15 cellular contexts compared by ENCODE assay signal in the genomic region with DNA sequence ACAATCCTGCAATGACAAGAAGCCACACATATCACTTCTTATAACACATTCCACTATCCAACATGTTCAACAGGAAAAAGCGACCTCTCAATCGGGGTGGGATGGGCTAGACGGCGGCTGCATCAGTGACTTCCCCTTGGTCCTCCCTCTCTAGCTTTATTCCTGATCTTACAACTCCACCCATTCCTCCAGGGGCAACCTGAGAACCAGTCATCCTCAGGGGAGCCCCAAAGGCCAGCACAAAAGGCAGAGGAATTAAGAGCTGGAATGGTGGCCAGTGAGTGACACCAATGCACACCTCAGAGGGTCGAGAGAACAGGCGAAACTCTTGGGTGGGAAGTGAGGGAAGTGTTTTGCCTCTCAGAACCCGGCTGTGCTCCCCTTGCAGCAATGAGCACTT. TPM values are rescaled to one million over a fixed set of nuclear protein-coding genes. Genes with fewer than 3 reads are reported as not detected.
DNase-seq lines count a peak whose midpoint lies in the region; ATAC-seq and TF ChIP-seq lines count a peak whose summit lies in the region.
"Had no signal": no experiment of that assay in that cellular context is flagged by ENCODE, and none has a peak within 500 bp of the region (broad histone marks: within the 10 kb centered on the region; RNA-seq: fewer than 3 reads in every experiment).

No MANE protein-coding gene starts in this region.

- peaks cover 21% of the 10 kb centered on the region for H3K9me1 ChIP-seq in IMR-90 (ENCODE audit: insufficient read depth, low read length)

- H3K36me3 Mint-ChIP-seq in Caco-2 (ENCODE audit: insufficient read depth, unreplicated experiment) (peaks cover 100% of the 10 kb centered on the region), nephron progenitor cell (ENCODE audit: low read depth) (peaks cover 85% of the 10 kb centered on the region)

- H3K9ac ChIP-seq in IMR-90 (ENCODE audit: low read depth, low read length), result no peak overlapping the region

- no peak overlapping the region for H3K18ac ChIP-seq in IMR-90 (ENCODE audit: low read depth, low read length)

- H2BK120ac ChIP-seq in IMR-90 (ENCODE audit: low read depth, low read length), result no peak overlapping the region; the same call in 1 of the 2 replicates

- peak overlapping the region; percentile 3 for H2BK5ac ChIP-seq in IMR-90 (ENCODE audit: low read depth, low read length, poor library complexity, severe bottlenecking)

- ATAC-seq in IMR-90 (ENCODE audit: low read depth) (peak; percentile 3), right cardiac atrium (no peak), GM18511 (IDR thresholded peaks at IDR 0.05; ENCODE audit: unreplicated experiment) (no peak)

- 0 out of 2 replicates have a peak overlapping the region, but pooled peaks have one; percentile 10 for H3K14ac ChIP-seq in IMR-90 (replicated peaks; ENCODE audit: low read depth, low read length)

- TF ChIP-seq POLR2A in IMR-90 (IDR thresholded peaks at IDR 0.05; ENCODE audit: low read depth, low read length), result no peak
- no peak for TF ChIP-seq POLR2A in adrenal gland (IDR thresholded peaks at IDR 0.05)

- peak overlapping the region; percentile 3 for H3K27ac Mint-ChIP-seq in Caco-2 (ENCODE audit: unreplicated experiment)
- H3K27ac Mint-ChIP-seq in nephron progenitor cell, result peak overlapping the region; percentile 8
- H3K27ac Mint-ChIP-seq: nephron had no signal

- no peak for DNase-seq in Caco-2
- DNase-seq in IMR-90, result no peak
- no peak for DNase-seq in adrenal gland
- no peak for DNase-seq in nephron progenitor cell
- DNase-seq in AG08395 (ENCODE audit: low spot score), result no peak
- no peak for DNase-seq in right cardiac atrium
- DNase-seq: DMS 273 treated with DMSO at 0.1 percent for 48 hours, MM.1S, NCI-H187 treated with DMSO at 0.1 percent for 48 hours, NCI-H510A had no signal

- no peak overlapping the region for H4K5ac ChIP-seq in IMR-90 (ENCODE audit: low read depth, low read length)

- no peaks in the 10 kb centered on the region for H3K9me3 Mint-ChIP-seq in Caco-2 (ENCODE audit: unreplicated experiment)
- no peaks in the 10 kb centered on the region for H3K9me3 Mint-ChIP-seq in nephron progenitor cell
- H3K9me3 Mint-ChIP-seq: activated T-helper 2 cell treated with anti-CD3 and anti-CD28 coated beads, Interferon-gamma antibody, Interleukin-2, Interleukin-4, amounts not matched to agents 10 μg/mL and 5 μg/mL and 100 μg/mL, durations not matched to agents 14 hours and 24 hours and 36 hours; nephron had no signal

- WGBS in IMR-90 (ENCODE audit: extremely low coverage in 2 of 2, insufficient read length in 1 of 2), 2 experiments, result no CpG with 5 or more reads among the region's 7 CpGs
- 88 to 90% (median 90%) methylated on average over 7 of the region's 7 CpGs for WGBS in adrenal gland, 4 donors
- 81% methylated on average over 7 of the region's 7 CpGs for WGBS in right cardiac atrium

- peak overlapping the region; percentile 17; the same call in 1 of the 2 replicates for H3K4me2 ChIP-seq in IMR-90 (ENCODE audit: low read depth, low read length)

- H3K27me3 ChIP-seq in Caco-2 (replicated peaks; ENCODE audit: control insufficient read depth, insufficient read depth, low read length) (no peaks in the 10 kb centered on the region), IMR-90 (ENCODE audit: control insufficient read depth, insufficient read depth, low read length) (no peaks in the 10 kb centered on the region), adrenal gland (no peaks in the 10 kb centered on the region), right cardiac atrium (ENCODE audit: control insufficient read depth, insufficient read depth) (no peaks in the 10 kb centered on the region)
- H3K27me3 ChIP-seq: esophagus muscularis mucosa, SJCRH30 had no signal

- CTCF ChIA-PET in Caco-2 (lab: Charles Lee), result interaction anchor here (0.6 to 1.1 kb wide), 2 partner anchors 8 to 39 kb away, joined by 4 read pairs; a partner anchor contains a TSS
- CTCF ChIA-PET in IMR-90 (lab: Yijun Ruan, JAX), result interaction anchor here (1.3 to 1.5 kb wide), 2 partner anchors 9 to 73 kb away, joined by 4 to 14 read pairs; a partner anchor contains a TSS

- H3K79me1 ChIP-seq in IMR-90 (ENCODE audit: low read depth in 1 of 2, low read length in 2 of 2), result peaks cover 35 to 92% of the 10 kb centered on the region in 2 experiments

- dilution Hi-C loops in IMR-90 (cut with HindIII; ENCODE audit: low sequenced_read_pairs, unreplicated experiment), result no loop called here

- H2BK15ac ChIP-seq in IMR-90 (ENCODE audit: low read depth, low read length), result no peak overlapping the region

- H3K4me1 Mint-ChIP-seq in Caco-2 (ENCODE audit: low read depth, unreplicated experiment), result peaks cover 33% of the 10 kb centered on the region
- peaks cover 19% of the 10 kb centered on the region for H3K4me1 Mint-ChIP-seq in nephron progenitor cell

- H4K91ac ChIP-seq in IMR-90 (ENCODE audit: insufficient read depth, low read depth, low read length), result no peak overlapping the region

- no peak overlapping the region for H3K4me3 ChIP-seq in Caco-2 (ENCODE audit: low read depth, low read length)
- H3K4me3 ChIP-seq in IMR-90 (ENCODE audit: insufficient read depth, low read depth, low read length), result no peak overlapping the region
- H3K4me3 ChIP-seq in adrenal gland, result no peak overlapping the region
- no peak overlapping the region for H3K4me3 ChIP-seq in right cardiac atrium (ENCODE audit: low read length)
- H3K4me3 ChIP-seq: esophagus muscularis mucosa, SJCRH30 had no signal

- POLR2A ChIA-PET in Caco-2 (lab: Charles Lee) (interaction anchor here (0.5 to 1.1 kb wide), 3 partner anchors 9 to 174 kb away, joined by 3 to 6 read pairs (median 5); a partner anchor contains a TSS), IMR-90 (lab: Charles Lee; ENCODE audit: unreplicated experiment) (interaction anchor here (0.6 kb wide), 2 partner anchors 9 to 10 kb away, joined by 3 read pairs; a partner anchor contains a TSS)

- H3K4me1 ChIP-seq in Caco-2, result no peaks in the 10 kb centered on the region
- peaks cover 12% of the 10 kb centered on the region for H3K4me1 ChIP-seq in IMR-90 (ENCODE audit: control insufficient read depth, insufficient read depth, low read length)
- peaks cover 0 to 17% of the 10 kb centered on the region in 2 donors for H3K4me1 ChIP-seq in adrenal gland (replicated peaks in 1 of 2)
- H3K4me1 ChIP-seq in right cardiac atrium (ENCODE audit: control insufficient read depth, insufficient read depth, low read length), result peaks cover 5% of the 10 kb centered on the region

- no peak for TF ChIP-seq RAD21 in IMR-90 (IDR thresholded peaks at IDR 0.05; ENCODE audit: low read length)

- in situ Hi-C loops in IMR-90 (cut with MboI; ENCODE audit: low sequenced_read_pairs), result no loop called here

- no peak overlapping the region for H3K23ac ChIP-seq in IMR-90 (ENCODE audit: low read depth, low read length)

- no peak overlapping the region for H2AK9ac ChIP-seq in IMR-90 (replicated peaks; ENCODE audit: low read depth, low read length, poor library complexity)

- BruUV-seq in Caco-2 (replicated peaks; lab: Mats Ljungman, UMichigan), result no TSS peak
- BruUV-seq in IMR-90 (replicated peaks; lab: Mats Ljungman, UMichigan), result no TSS peak

- H3K56ac ChIP-seq in IMR-90 (ENCODE audit: extremely low read depth, insufficient read depth, low read length), result no peak overlapping the region

- peak overlapping the region; percentile 7; the same call in 1 of the 2 replicates for H3K27ac ChIP-seq in IMR-90 (ENCODE audit: insufficient read depth, low read length)
- H3K27ac ChIP-seq in adrenal gland, result peak overlapping the region in 3 of 5 donors; percentile 67 to 74 (median 70)
- H3K27ac ChIP-seq in right cardiac atrium (ENCODE audit: low read length), result no peak overlapping the region
- H3K27ac ChIP-seq: esophagus muscularis mucosa, SJCRH30 had no signal

- H4K20me1 ChIP-seq in IMR-90 (ENCODE audit: insufficient read depth, low read length), result peaks cover 89% of the 10 kb centered on the region

- H3K4ac ChIP-seq in IMR-90 (ENCODE audit: low read depth, low read length), result peak overlapping the region; percentile 25; the same call in 1 of the 2 replicates

- no peak overlapping the region; the same call in 1 of the 2 replicates for H2AK5ac ChIP-seq in IMR-90 (ENCODE audit: low read depth, low read length)

- intact Hi-C loops in Caco-2 (cut with micrococcal nuclease; ENCODE audit: unreplicated experiment), result no loop called here
- intact Hi-C loops in IMR-90 (cut with micrococcal nuclease), result no loop called here
- intact Hi-C loops in adrenal gland (cut with DNase I), result no loop called here
- intact Hi-C loops in right cardiac atrium (cut with DNase I), result no loop called here

- no peak overlapping the region for H2BK20ac ChIP-seq in IMR-90 (ENCODE audit: low read depth, low read length)

- no peak for TF ChIP-seq CTCF in Caco-2 (IDR thresholded peaks at IDR 0.05; ENCODE audit: insufficient read depth in 1 of 2, low read depth in 1 of 2, low read length in 1 of 2, severe bottlenecking in 1 of 2, unreplicated experiment in 1 of 2)
- no peak for TF ChIP-seq CTCF in IMR-90 (conservative IDR thresholded peaks at IDR 0.05; ENCODE audit: low read depth, low read length)
- no peak for TF ChIP-seq CTCF in adrenal gland (IDR thresholded peaks at IDR 0.05)
- no peak for TF ChIP-seq CTCF in nephron progenitor cell (IDR thresholded peaks at IDR 0.05)

- H3K36me3 ChIP-seq in Caco-2 (ENCODE audit: control insufficient read depth, insufficient read depth, low read length) (peaks cover 37% of the 10 kb centered on the region), IMR-90 (ENCODE audit: control insufficient read depth, insufficient read depth, low read length) (peaks cover 81% of the 10 kb centered on the region), adrenal gland (replicated peaks in 1 of 2) (peaks cover 0 to 99% of the 10 kb centered on the region in 2 donors)

- H3K9me3 ChIP-seq in Caco-2 (no peaks in the 10 kb centered on the region), IMR-90 (ENCODE audit: control insufficient read depth, insufficient read depth, low read length) (no peaks in the 10 kb centered on the region), adrenal gland (replicated peaks in 1 of 3) (no peaks in the 10 kb centered on the region), right cardiac atrium (ENCODE audit: control insufficient read depth, low read length) (no peaks in the 10 kb centered on the region)
- H3K9me3 ChIP-seq: SJCRH30 had no signal

- H3K27me3 Mint-ChIP-seq in Caco-2 (ENCODE audit: insufficient read depth, unreplicated experiment), result no peaks in the 10 kb centered on the region
- no peaks in the 10 kb centered on the region for H3K27me3 Mint-ChIP-seq in nephron progenitor cell (ENCODE audit: low read depth, poor library complexity)

- H2AFZ ChIP-seq in IMR-90 (replicated peaks; ENCODE audit: low read length, poor library complexity), result no peak overlapping the region

- no peak overlapping the region; a peak in 1 of 4 replicates for H4K8ac ChIP-seq in IMR-90 (ENCODE audit: low read depth in 2 of 2, low read length in 2 of 2)

- H3K4me3 Mint-ChIP-seq in Caco-2 (ENCODE audit: unreplicated experiment) (no peak overlapping the region), nephron progenitor cell (no peak overlapping the region)
- H3K4me3 Mint-ChIP-seq: nephron had no signal

RNA-seq across cellular contexts. Expression of a gene that starts 8.6 kb away (rescaled TPM):
- 351 and 362 TPM in 2 replicates for total RNA-seq in Caco-2 (2022)
- 5.4 and 6.4 TPM in 2 replicates for total RNA-seq in IMR-90 (2012; rRNA removed)
- polyA plus RNA-seq in IMR-90 (2012; rRNA removed), result 38.2 and 40.4 TPM in 2 replicates
- polyA plus RNA-seq in IMR-90 (2012; cell fraction: cytosol; rRNA removed), result 31.4 and 67.9 TPM in 2 replicates
- polyA plus RNA-seq in IMR-90 (2012; cell fraction: nucleus; rRNA removed; ENCODE audit: low replicate concordance), result 82.9 and 92.3 TPM in 2 replicates
- 10 to 100 TPM in 6 of 8 donors, 1 to 10 TPM in 2; 6.4 to 67.8 (median 19.2) TPM for total RNA-seq in adrenal gland
- 10 to 100 TPM; 38.5 to 68.0 (median 57.8) TPM for polyA plus RNA-seq in adrenal gland
- total RNA-seq in right cardiac atrium, result 10 to 100 TPM in 2 of 4 donors, 1 to 10 TPM in 2; 8.1 to 36.8 (median 9.4) TPM
- polyA plus RNA-seq in right cardiac atrium, result 8.6 TPM

RNA-seq across cellular contexts. Expression of a gene that starts 46.1 kb away (rescaled TPM):
- total RNA-seq in Caco-2 (2022) (69.1 and 72.3 TPM in 2 replicates), IMR-90 (2012; rRNA removed) (30.3 and 32.8 TPM in 2 replicates), adrenal gland (10 to 100 TPM; 23.9 to 44.7 (median 34.4) TPM), right cardiac atrium (10 to 100 TPM; 21.2 to 26.9 (median 23.5) TPM)
- polyA plus RNA-seq in IMR-90 (2012; rRNA removed) (11.2 and 12.7 TPM in 2 replicates), adrenal gland (10 to 100 TPM; 11.7 to 34.7 (median 15.6) TPM), right cardiac atrium (8.3 TPM)
- polyA plus RNA-seq in IMR-90 (2012; cell fraction: cytosol; rRNA removed), result 2.4 and 3.1 TPM in 2 replicates
- 6.1 and 45.2 TPM in 2 replicates for polyA plus RNA-seq in IMR-90 (2012; cell fraction: nucleus; rRNA removed; ENCODE audit: low replicate concordance)
